ENCODE assay signal across 1 cellular context in the genomic region with DNA sequence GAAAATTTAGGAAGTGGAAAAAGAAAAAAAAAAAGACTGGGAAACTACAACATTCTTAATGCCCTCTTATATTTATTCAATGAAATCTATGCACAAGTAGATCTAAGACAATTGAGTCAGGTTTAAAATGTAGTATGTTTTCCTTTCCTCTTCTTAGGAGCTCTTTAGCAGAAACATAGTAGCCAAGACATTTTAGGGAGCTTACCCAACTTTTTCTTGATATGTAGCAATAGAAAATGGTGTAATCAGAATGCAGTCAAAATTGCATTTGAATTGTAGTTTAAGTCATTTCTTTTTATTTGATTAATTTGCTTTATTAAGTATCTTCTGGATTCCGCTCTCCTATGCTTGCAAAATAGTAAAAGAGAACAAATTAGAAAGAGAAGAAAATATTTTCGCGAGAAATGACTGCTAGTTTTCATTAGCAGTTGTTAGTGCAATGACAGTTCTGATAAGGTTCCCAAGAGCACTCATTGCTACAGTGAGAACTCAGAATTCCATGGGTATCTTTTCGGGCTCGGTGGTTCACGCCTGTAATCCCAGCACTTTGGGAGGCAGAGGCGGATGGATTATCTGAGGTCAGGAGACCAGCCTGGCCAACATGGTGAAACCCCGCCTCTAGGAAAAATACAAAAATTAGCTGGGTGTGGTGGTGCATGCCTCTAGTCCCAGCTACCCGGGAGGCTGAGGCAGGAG.
TF ChIP-seq lines count a peak whose summit lies in the region.

No MANE protein-coding gene starts in this region.

TF ChIP-seq in GM23338, 12 proteins besides CTCF, POLR2A, EP300 and RAD21:
- TF ChIP-seq POLR2AphosphoS5 (IDR thresholded peaks at IDR 0.05; ENCODE audit: low read depth) (no peak), CREB1 (CRISPR knock-in tag; IDR thresholded peaks at IDR 0.05; ENCODE audit: low read depth) (no peak), EZH2 (IDR thresholded peaks at IDR 0.05; ENCODE audit: low read depth, unreplicated experiment) (no peak), NANOG (IDR thresholded peaks at IDR 0.05; ENCODE audit: borderline replicate concordance) (no peak), STAT1 (IDR thresholded peaks at IDR 0.05; ENCODE audit: unreplicated experiment) (no peak), EZH2phosphoT487 (IDR thresholded peaks at IDR 0.05; ENCODE audit: unreplicated experiment) (no peak), ZNF331 (CRISPR knock-in tag; IDR thresholded peaks at IDR 0.05; ENCODE audit: low read depth) (no peak), ZNF114 (CRISPR knock-in tag; IDR thresholded peaks at IDR 0.05) (no peak), JUNB (IDR thresholded peaks at IDR 0.05; ENCODE audit: unreplicated experiment) (no peak)
- TF ChIP-seq, protein P1, sequence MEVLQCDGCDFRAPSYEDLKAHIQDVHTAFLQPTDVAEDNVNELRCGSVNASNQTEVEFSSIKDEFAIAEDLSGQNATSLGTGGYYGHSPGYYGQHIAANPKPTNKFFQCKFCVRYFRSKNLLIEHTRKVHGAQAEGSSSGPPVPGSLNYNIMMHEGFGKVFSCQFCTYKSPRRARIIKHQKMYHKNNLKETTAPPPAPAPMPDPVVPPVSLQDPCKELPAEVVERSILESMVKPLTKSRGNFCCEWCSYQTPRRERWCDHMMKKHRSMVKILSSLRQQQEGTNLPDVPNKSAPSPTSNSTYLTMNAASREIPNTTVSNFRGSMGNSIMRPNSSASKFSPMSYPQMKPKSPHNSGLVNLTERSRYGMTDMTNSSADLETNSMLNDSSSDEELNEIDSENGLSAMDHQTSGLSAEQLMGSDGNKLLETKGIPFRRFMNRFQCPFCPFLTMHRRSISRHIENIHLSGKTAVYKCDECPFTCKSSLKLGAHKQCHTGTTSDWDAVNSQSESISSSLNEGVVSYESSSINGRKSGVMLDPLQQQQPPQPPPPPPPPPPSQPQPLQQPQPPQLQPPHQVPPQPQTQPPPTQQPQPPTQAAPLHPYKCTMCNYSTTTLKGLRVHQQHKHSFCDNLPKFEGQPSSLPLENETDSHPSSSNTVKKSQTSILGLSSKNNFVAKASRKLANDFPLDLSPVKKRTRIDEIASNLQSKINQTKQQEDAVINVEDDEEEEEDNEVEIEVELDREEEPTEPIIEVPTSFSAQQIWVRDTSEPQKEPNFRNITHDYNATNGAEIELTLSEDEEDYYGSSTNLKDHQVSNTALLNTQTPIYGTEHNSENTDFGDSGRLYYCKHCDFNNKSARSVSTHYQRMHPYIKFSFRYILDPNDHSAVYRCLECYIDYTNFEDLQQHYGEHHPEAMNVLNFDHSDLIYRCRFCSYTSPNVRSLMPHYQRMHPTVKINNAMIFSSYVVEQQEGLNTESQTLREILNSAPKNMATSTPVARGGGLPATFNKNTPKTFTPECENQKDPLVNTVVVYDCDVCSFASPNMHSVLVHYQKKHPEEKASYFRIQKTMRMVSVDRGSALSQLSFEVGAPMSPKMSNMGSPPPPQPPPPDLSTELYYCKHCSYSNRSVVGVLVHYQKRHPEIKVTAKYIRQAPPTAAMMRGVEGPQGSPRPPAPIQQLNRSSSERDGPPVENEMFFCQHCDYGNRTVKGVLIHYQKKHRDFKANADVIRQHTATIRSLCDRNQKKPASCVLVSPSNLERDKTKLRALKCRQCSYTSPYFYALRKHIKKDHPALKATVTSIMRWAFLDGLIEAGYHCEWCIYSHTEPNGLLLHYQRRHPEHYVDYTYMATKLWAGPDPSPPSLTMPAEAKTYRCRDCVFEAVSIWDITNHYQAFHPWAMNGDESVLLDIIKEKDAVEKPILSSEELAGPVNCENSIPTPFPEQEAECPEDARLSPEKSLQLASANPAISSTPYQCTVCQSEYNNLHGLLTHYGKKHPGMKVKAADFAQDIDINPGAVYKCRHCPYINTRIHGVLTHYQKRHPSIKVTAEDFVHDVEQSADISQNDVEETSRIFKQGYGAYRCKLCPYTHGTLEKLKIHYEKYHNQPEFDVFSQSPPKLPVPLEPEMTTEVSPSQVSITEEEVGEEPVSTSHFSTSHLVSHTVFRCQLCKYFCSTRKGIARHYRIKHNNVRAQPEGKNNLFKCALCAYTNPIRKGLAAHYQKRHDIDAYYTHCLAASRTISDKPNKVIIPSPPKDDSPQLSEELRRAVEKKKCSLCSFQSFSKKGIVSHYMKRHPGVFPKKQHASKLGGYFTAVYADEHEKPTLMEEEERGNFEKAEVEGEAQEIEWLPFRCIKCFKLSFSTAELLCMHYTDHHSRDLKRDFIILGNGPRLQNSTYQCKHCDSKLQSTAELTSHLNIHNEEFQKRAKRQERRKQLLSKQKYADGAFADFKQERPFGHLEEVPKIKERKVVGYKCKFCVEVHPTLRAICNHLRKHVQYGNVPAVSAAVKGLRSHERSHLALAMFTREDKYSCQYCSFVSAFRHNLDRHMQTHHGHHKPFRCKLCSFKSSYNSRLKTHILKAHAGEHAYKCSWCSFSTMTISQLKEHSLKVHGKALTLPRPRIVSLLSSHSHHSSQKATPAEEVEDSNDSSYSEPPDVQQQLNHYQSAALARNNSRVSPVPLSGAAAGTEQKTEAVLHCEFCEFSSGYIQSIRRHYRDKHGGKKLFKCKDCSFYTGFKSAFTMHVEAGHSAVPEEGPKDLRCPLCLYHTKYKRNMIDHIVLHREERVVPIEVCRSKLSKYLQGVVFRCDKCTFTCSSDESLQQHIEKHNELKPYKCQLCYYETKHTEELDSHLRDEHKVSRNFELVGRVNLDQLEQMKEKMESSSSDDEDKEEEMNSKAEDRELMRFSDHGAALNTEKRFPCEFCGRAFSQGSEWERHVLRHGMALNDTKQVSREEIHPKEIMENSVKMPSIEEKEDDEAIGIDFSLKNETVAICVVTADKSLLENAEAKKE (CRISPR knock-in tag; IDR thresholded peaks at IDR 0.05), result no peak
- TF ChIP-seq, protein P2, sequence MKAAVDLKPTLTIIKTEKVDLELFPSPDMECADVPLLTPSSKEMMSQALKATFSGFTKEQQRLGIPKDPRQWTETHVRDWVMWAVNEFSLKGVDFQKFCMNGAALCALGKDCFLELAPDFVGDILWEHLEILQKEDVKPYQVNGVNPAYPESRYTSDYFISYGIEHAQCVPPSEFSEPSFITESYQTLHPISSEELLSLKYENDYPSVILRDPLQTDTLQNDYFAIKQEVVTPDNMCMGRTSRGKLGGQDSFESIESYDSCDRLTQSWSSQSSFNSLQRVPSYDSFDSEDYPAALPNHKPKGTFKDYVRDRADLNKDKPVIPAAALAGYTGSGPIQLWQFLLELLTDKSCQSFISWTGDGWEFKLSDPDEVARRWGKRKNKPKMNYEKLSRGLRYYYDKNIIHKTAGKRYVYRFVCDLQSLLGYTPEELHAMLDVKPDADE (IDR thresholded peaks at IDR 0.05), result no peak
- TF ChIP-seq, protein P3, sequence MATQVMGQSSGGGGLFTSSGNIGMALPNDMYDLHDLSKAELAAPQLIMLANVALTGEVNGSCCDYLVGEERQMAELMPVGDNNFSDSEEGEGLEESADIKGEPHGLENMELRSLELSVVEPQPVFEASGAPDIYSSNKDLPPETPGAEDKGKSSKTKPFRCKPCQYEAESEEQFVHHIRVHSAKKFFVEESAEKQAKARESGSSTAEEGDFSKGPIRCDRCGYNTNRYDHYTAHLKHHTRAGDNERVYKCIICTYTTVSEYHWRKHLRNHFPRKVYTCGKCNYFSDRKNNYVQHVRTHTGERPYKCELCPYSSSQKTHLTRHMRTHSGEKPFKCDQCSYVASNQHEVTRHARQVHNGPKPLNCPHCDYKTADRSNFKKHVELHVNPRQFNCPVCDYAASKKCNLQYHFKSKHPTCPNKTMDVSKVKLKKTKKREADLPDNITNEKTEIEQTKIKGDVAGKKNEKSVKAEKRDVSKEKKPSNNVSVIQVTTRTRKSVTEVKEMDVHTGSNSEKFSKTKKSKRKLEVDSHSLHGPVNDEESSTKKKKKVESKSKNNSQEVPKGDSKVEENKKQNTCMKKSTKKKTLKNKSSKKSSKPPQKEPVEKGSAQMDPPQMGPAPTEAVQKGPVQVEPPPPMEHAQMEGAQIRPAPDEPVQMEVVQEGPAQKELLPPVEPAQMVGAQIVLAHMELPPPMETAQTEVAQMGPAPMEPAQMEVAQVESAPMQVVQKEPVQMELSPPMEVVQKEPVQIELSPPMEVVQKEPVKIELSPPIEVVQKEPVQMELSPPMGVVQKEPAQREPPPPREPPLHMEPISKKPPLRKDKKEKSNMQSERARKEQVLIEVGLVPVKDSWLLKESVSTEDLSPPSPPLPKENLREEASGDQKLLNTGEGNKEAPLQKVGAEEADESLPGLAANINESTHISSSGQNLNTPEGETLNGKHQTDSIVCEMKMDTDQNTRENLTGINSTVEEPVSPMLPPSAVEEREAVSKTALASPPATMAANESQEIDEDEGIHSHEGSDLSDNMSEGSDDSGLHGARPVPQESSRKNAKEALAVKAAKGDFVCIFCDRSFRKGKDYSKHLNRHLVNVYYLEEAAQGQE (IDR thresholded peaks at IDR 0.05; ENCODE audit: unreplicated experiment), result no peak
